ENCODE assay signal across 29 cellular contexts in the genomic region with DNA sequence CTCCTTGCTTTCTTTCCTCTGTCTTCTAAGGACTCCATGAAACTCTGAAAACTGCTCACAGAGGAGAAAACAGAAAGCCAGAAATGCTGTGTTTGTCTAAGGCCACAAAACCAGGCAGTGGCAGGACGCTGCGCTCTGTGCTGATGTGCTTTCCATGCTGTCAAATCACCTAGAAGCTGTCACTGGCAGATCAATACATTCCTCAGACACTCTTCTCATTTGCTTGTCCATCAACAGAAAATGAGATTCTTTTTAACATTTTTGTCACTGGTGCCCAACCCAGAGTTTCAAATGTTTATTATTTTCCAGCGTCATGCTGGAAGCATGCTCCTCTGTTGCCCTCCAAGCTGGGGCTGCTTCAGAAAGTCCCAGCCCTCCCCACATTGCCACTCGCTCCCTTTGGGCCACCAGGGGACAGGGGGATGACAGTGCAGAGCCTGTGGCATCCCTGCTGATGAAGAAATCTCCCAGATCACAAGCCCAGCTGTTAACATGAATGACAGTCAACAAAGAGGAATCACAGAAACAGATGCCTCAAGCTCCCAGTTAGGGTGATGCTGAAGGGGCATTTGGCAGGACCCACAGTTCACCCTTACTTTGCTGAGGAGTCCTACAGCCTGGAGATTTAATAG.
"Had no signal": no experiment of that assay in that cellular context is flagged by ENCODE, and none has a peak within 500 bp of the region (broad histone marks: within the 10 kb centered on the region; RNA-seq: fewer than 3 reads in every experiment).

No MANE protein-coding gene starts in this region.

- ATAC-seq: activated CD4-positive, CD25-positive, alpha-beta regulatory T cell treated with anti-CD3 and anti-CD28 coated beads, Interleukin-2, amount 50 U/mL, for 24 hours; stimulated activated memory B cell treated with anti-CD40 and anti-IgM and Interleukin-4, amounts not matched to agents 10 μg/mL and 1 μg/mL and 100 μg/mL, for 72 hours; stimulated activated naive CD8-positive, alpha-beta T cell treated with anti-CD3 and anti-CD28 coated beads, Interleukin-15, amount 100 ng/mL, for 72 hours had no signal

- H3K27ac Mint-ChIP-seq: activated naive CD8-positive, alpha-beta T cell; dendritic cell treated with granulocyte-macrophage colony-stimulating factor and Interleukin-4, amounts not matched to agents 40 ng/mL and 50 ng/mL, for 4 days; mesothelial cell of epicardium; stimulated activated memory B cell treated with anti-CD40 and anti-IgM and Interleukin-4, amounts not matched to agents 10 μg/mL and 1 μg/mL and 100 μg/mL, for 72 hours had no signal

- H3K4me1 ChIP-seq: left ventricle myocardium inferior, sigmoid colon, thyroid gland had no signal

- H3K4me2 ChIP-seq: smooth muscle cell had no signal

- H3K27ac ChIP-seq: epithelial cell of prostate, esophagus squamous epithelium, left ventricle myocardium inferior, sigmoid colon, thyroid gland, VCaP had no signal

- H3K4me3 ChIP-seq: esophagus squamous epithelium, left ventricle myocardium inferior, sigmoid colon, smooth muscle cell, thyroid gland had no signal

- H3K4me1 Mint-ChIP-seq: central memory CD8-positive, alpha-beta T cell; naive B cell; stimulated activated memory B cell treated with anti-CD40 and anti-IgM and Interleukin-4, amounts not matched to agents 10 μg/mL and 1 μg/mL and 100 μg/mL, for 72 hours; stimulated activated naive CD8-positive, alpha-beta T cell treated with anti-CD3 and anti-CD28 coated beads, Interleukin-15, amount 100 ng/mL, for 72 hours had no signal

- H3K36me3 ChIP-seq: esophagus squamous epithelium, left ventricle myocardium inferior, sigmoid colon, thyroid gland had no signal

- H3K9me3 ChIP-seq: thyroid gland had no signal

- FAIRE-seq: bronchial epithelial cell, frontal cortex, islet of Langerhans had no signal

- H3K27me3 ChIP-seq: esophagus squamous epithelium, sigmoid colon, thyroid gland had no signal

- H3K36me3 Mint-ChIP-seq: activated naive CD8-positive, alpha-beta T cell; naive B cell; stimulated activated memory B cell treated with anti-CD40 and anti-IgM and Interleukin-4, amounts not matched to agents 10 μg/mL and 1 μg/mL and 100 μg/mL, for 72 hours had no signal

- DNase-seq: activated CD4-positive, alpha-beta T cell treated with anti-CD3 and anti-CD28 coated beads for 48 hours; activated CD4-positive, alpha-beta T cell treated with anti-CD3 and anti-CD28 coated beads, Interleukin-2, amount 50 U/mL, for 48 hours; activated CD8-positive, alpha-beta memory T cell treated with anti-CD3 and anti-CD28 coated beads for 24 hours; activated effector memory CD4-positive, alpha-beta T cell treated with Interleukin-2 at 50 U/mL for 16 hours; activated naive CD4-positive, alpha-beta T cell treated with Interleukin-2 at 50 U/mL for 16 hours; anterior cingulate cortex; esophagus squamous epithelium; left ventricle myocardium inferior; naive B cell; posterior cingulate gyrus; sigmoid colon; stimulated activated CD4-positive, alpha-beta T cell treated with anti-CD3 and anti-CD28 coated beads, Interleukin-1b, Interleukin-23, amount 100 ng/mL, for 48 hours; stimulated activated CD4-positive, alpha-beta T cell treated with anti-CD3 and anti-CD28 coated beads, Interleukin-4, amount 100 ng/mL, for 4 hours; stimulated activated CD8-positive, alpha-beta memory T cell treated with anti-CD3 and anti-CD28 coated beads, Interleukin-4, amount 100 ng/mL, for 48 hours; stimulated activated naive CD8-positive, alpha-beta T cell treated with anti-CD3 and anti-CD28 coated beads, Interleukin-15, amount 100 ng/mL, for 72 hours; T-helper 1 cell; thyroid gland had no signal

- H3K27me3 Mint-ChIP-seq: activated naive CD8-positive, alpha-beta T cell; central memory CD8-positive, alpha-beta T cell; dendritic cell treated with granulocyte-macrophage colony-stimulating factor and Interleukin-4, amounts not matched to agents 40 ng/mL and 50 ng/mL, for 4 days; stimulated activated memory B cell treated with anti-CD40 and anti-IgM and Interleukin-4, amounts not matched to agents 10 μg/mL and 1 μg/mL and 100 μg/mL, for 72 hours; stimulated activated naive CD8-positive, alpha-beta T cell treated with anti-CD3 and anti-CD28 coated beads, Interleukin-15, amount 100 ng/mL, for 72 hours had no signal

- H3K4me3 Mint-ChIP-seq: activated naive CD8-positive, alpha-beta T cell; central memory CD8-positive, alpha-beta T cell; dendritic cell treated with granulocyte-macrophage colony-stimulating factor and Interleukin-4, amounts not matched to agents 40 ng/mL and 50 ng/mL, for 4 days; mesothelial cell of epicardium; naive B cell; stimulated activated memory B cell treated with anti-CD40 and anti-IgM and Interleukin-4, amounts not matched to agents 10 μg/mL and 1 μg/mL and 100 μg/mL, for 72 hours; stimulated activated naive CD8-positive, alpha-beta T cell treated with anti-CD3 and anti-CD28 coated beads, Interleukin-15, amount 100 ng/mL, for 72 hours had no signal
